In the genomic region with DNA sequence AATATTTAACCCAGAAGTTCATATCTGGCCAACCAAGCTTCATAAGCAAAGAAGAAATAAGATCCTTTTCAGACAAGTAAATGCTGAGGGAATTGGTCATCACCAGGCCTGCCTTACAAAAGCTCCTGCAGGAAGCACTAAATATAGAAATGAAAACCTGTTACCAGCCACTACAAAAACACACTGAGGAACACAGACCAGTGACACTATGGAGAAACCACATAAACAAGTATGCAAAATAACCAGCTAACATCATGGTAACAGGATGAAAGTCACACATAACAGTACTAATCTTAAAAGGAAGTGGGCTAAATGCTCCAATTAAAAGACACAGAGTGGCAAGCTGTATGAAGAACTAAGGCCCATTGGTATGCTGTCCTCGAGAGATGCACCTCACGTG, we compare ENCODE assay signal across 22 cellular contexts.
DNase-seq lines count a peak whose midpoint lies in the region; ATAC-seq and TF ChIP-seq lines count a peak whose summit lies in the region.
"Had no signal": no experiment of that assay in that cellular context is flagged by ENCODE, and none has a peak within 500 bp of the region (broad histone marks: within the 10 kb centered on the region; RNA-seq: fewer than 3 reads in every experiment).

No MANE protein-coding gene starts in this region.

- no peak overlapping the region for H3K4me3 ChIP-seq in AG10803 (ENCODE audit: low read length)
- H3K4me3 ChIP-seq in fibroblast of pulmonary artery (replicated peaks; ENCODE audit: low read depth, low read length): no peak overlapping the region
- H3K4me3 ChIP-seq: lower lobe of right lung, MG63, ovary, stomach, upper lobe of right lung had no signal

- peak; percentile 63 for ATAC-seq in GM21576 (IDR thresholded peaks at IDR 0.05; ENCODE audit: unreplicated experiment)
- ATAC-seq: lower lobe of right lung, sciatic nerve, upper lobe of right lung had no signal

- DNase-seq in AG10803 (ENCODE audit: low read depth): peak; percentile 50
- DNase-seq in RKO (ENCODE audit: low spot score): peak; percentile 4
- peak; percentile 45 for DNase-seq in fibroblast of pulmonary artery (ENCODE audit: low read depth)
- DNase-seq in OCI-M1 (lab: John Stamatoyannopoulos, UW): no peak
- no peak for DNase-seq in NCI-H446 (lab: John Stamatoyannopoulos, UW)
- DNase-seq in occipital lobe (lab: John Stamatoyannopoulos, UW): no peak
- DNase-seq in NCI-H146 (lab: John Stamatoyannopoulos, UW): no peak
- DNase-seq: activated CD4-positive, alpha-beta T cell treated with anti-CD3 and anti-CD28 coated beads for 48 hours; activated naive CD4-positive, alpha-beta T cell treated with anti-CD3 and anti-CD28 coated beads, Interleukin-2, amount 50 U/mL, for 16 hours; activated T-cell treated with anti-CD3 and anti-CD28 coated beads for 4 hours; CD4-positive, alpha-beta memory T cell; head of caudate nucleus; lower lobe of right lung; MG63; NCI-H1930; NCI-H345; ovary; stimulated activated CD4-positive, alpha-beta T cell treated with anti-CD3 and anti-CD28 coated beads, Interleukin-1b, Interleukin-23, amount 100 ng/mL, for 48 hours; stomach; upper lobe of right lung had no signal

- TF ChIP-seq CTCF in AG10803 (conservative IDR thresholded peaks at IDR 0.05; ENCODE audit: low read length): no peak
- TF ChIP-seq CTCF in fibroblast of pulmonary artery (IDR thresholded peaks at IDR 0.05; ENCODE audit: low read length, missing control alignments): no peak

Comparison
In these comparisons a context has a peak if more than half of its experiments do, and no peak if none do; other contexts are left out.
1. DNase-seq: peak in AG10803 (single experiment), RKO (single experiment) and fibroblast of pulmonary artery (single experiment); none in OCI-M1 (single experiment), NCI-H446 (0 of 2), occipital lobe (single experiment) and NCI-H146 (single experiment).